20 cellular contexts compared by ENCODE assay signal in genomic region chrX:107157618-107158017, GRCh38. TPM values are rescaled to one million over a fixed set of nuclear protein-coding genes. Genes with fewer than 3 reads are reported as not detected.
"Had no signal": no experiment of that assay in that cellular context is flagged by ENCODE, and none has a peak within 500 bp of the region (broad histone marks: within the 10 kb centered on the region; RNA-seq: fewer than 3 reads in every experiment).

No MANE protein-coding gene starts in this region.

RNA-seq across cellular contexts. Expression of gene NUP62CL, which starts 48.6 kb away (rescaled TPM):
- total RNA-seq: lung microvascular endothelial cell, mesenteric fat pad had no signal

RNA-seq across cellular contexts. Expression of gene DNAAF6, which starts 48.8 kb away (rescaled TPM):
- total RNA-seq: hepatocyte; kidney; kidney epithelial cell; left cardiac atrium; left colon; left lobe of liver; left ventricle myocardium inferior; left ventricle myocardium superior; liver; lower leg skin; lung microvascular endothelial cell; mammary epithelial cell; mesenteric fat pad; mesothelial cell of epicardium; mucosa of descending colon; mucosa of gallbladder; myocyte; naive thymus-derived CD4-positive, alpha-beta T cell had no signal
- polyA plus RNA-seq: hepatocyte; immature natural killer cell; keratinocyte; liver; mammary epithelial cell; naive thymus-derived CD4-positive, alpha-beta T cell had no signal
